Comparison of ENCODE assay signal across 19 cellular contexts in the genomic region with DNA sequence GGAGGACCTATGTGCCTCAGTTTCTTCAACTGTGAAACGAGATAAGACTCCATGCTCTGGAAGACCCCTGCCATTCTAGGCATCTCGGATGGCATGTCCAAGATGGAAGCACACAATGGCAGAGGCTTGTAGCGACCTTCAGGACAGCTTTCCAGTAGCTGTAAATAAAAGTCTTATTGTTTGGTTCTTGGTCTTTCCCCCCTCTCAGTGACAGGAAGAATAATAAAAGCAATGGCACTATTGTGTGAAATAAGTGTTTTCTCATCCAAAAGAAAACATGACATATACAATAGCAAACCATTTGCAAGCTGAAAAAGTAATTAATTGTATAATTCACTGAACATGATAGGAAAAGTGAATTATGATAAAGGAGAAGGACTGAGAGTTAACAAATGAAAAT. TPM values are rescaled to one million over a fixed set of nuclear protein-coding genes. Genes with fewer than 3 reads are reported as not detected.
DNase-seq lines count a peak whose midpoint lies in the region; ATAC-seq, FAIRE-seq and TF ChIP-seq lines count a peak whose summit lies in the region.
"Had no signal": no experiment of that assay in that cellular context is flagged by ENCODE, and none has a peak within 500 bp of the region (broad histone marks: within the 10 kb centered on the region; RNA-seq: fewer than 3 reads in every experiment).

No MANE protein-coding gene starts in this region.

- no peak for DNase-seq in activated naive CD4-positive, alpha-beta T cell treated with anti-CD3 and anti-CD28 coated beads, Interleukin-2, amount 10 ng/mL, durations not matched to agents 7 days and 5 days
- no peak for DNase-seq in activated naive CD4-positive, alpha-beta T cell (lab: John Stamatoyannopoulos, UW)
- DNase-seq in endothelial cell of umbilical vein (ENCODE audit: low read depth, low spot score) = peak; percentile 29
- DNase-seq in COLO668 (lab: John Stamatoyannopoulos, UW; ENCODE audit: unreplicated experiment) = no peak
- no peak for DNase-seq in erythroblast (lab: John Stamatoyannopoulos, UW)
- DNase-seq in H7 = no peak
- DNase-seq: activated CD4-positive, CD25-positive, alpha-beta regulatory T cell; activated CD8-positive, alpha-beta memory T cell treated with anti-CD3 and anti-CD28 coated beads, Interleukin-2, amount 50 U/mL, for 4 hours; Caco-2; MG63; NCI-H1694; NCI-H446 treated with DMSO at 0.1 percent for 48 hours; NK-92 treated with Interleukin-12 subunit alpha and Interleukin-12 subunit beta, amount 100 ng/mL, for 24 hours; stomach; upper lobe of left lung had no signal

- peaks cover 66% of the 10 kb centered on the region for H3K4me1 Mint-ChIP-seq in activated naive CD4-positive, alpha-beta T cell treated with anti-CD3 and anti-CD28 coated beads, Interleukin-2, amount 10 ng/mL, durations not matched to agents 7 days and 5 days

- H3K9me3 ChIP-seq in SU-DHL-6 (ENCODE audit: insufficient read depth, low read length) (no peaks in the 10 kb centered on the region), endothelial cell of umbilical vein (replicated peaks; ENCODE audit: control insufficient read depth, insufficient read depth, low read length) (no peaks in the 10 kb centered on the region)
- H3K9me3 ChIP-seq: Caco-2, MG63, stomach, upper lobe of left lung had no signal

- intact Hi-C loops in endothelial cell of umbilical vein (cut with micrococcal nuclease) = no loop called here

- peaks cover 11% of the 10 kb centered on the region for H3K27me3 Mint-ChIP-seq in activated naive CD4-positive, alpha-beta T cell treated with anti-CD3 and anti-CD28 coated beads, Interleukin-2, amount 10 ng/mL, durations not matched to agents 7 days and 5 days

- H3K4me3 Mint-ChIP-seq in activated naive CD4-positive, alpha-beta T cell treated with anti-CD3 and anti-CD28 coated beads, Interleukin-2, amount 10 ng/mL, durations not matched to agents 7 days and 5 days = peak overlapping the region; percentile 33

- TF ChIP-seq POLR2A in endothelial cell of umbilical vein (IDR thresholded peaks at IDR 0.05; ENCODE audit: low read depth, low read length) (no peak), erythroblast (IDR thresholded peaks at IDR 0.05; ENCODE audit: low read length) (no peak)

- no peak for FAIRE-seq in endothelial cell of umbilical vein (lab: Jason Lieb, UNC)

- H4K20me1 ChIP-seq in SU-DHL-6 (ENCODE audit: low read depth, low read length) = no peaks in the 10 kb centered on the region
- no peaks in the 10 kb centered on the region for H4K20me1 ChIP-seq in endothelial cell of umbilical vein (replicated peaks; ENCODE audit: control insufficient read depth, extremely low read depth, insufficient read depth, low read length)

- no peak for ATAC-seq in GM21576 (IDR thresholded peaks at IDR 0.05; ENCODE audit: unreplicated experiment)
- ATAC-seq: left lobe of liver, Right ventricle myocardium inferior had no signal

- POLR2A ChIA-PET in endothelial cell of umbilical vein (lab: Charles Lee) = no interaction called here

- H3K4me2 ChIP-seq in SU-DHL-6 (ENCODE audit: low read depth, low read length, poor library complexity, severe bottlenecking) (peak overlapping the region; percentile 99), endothelial cell of umbilical vein (ENCODE audit: insufficient read depth, low read length) (no peak overlapping the region)

- H3K27ac Mint-ChIP-seq in activated naive CD4-positive, alpha-beta T cell treated with anti-CD3 and anti-CD28 coated beads, Interleukin-2, amount 10 ng/mL, durations not matched to agents 7 days and 5 days = peak overlapping the region; percentile 99

- BruUV-seq in endothelial cell of umbilical vein (replicated peaks; lab: Mats Ljungman, UMichigan) = no TSS peak

- H3K36me3 ChIP-seq in SU-DHL-6 (ENCODE audit: low read length) (peaks cover 3% of the 10 kb centered on the region; the same call in 1 of the 2 replicates), endothelial cell of umbilical vein (ENCODE audit: control insufficient read depth in 2 of 2, extremely low read depth in 1 of 2, insufficient read depth in 2 of 2, low read length in 2 of 2) (no peaks in the 10 kb centered on the region), H7 (replicated peaks; ENCODE audit: control insufficient read depth, insufficient read depth, low read length) (no peaks in the 10 kb centered on the region)
- H3K36me3 ChIP-seq: MG63, stomach, upper lobe of left lung had no signal

- peaks cover 25% of the 10 kb centered on the region for H3F3A ChIP-seq in SU-DHL-6 (ENCODE audit: insufficient read depth)

- no peak overlapping the region for H3K9ac ChIP-seq in SU-DHL-6 (ENCODE audit: low read length)
- H3K9ac ChIP-seq in endothelial cell of umbilical vein (replicated peaks; ENCODE audit: extremely low read depth, insufficient read depth, low read length) = no peak overlapping the region

- TF ChIP-seq CTCF in SU-DHL-6 (IDR thresholded peaks at IDR 0.05; ENCODE audit: insufficient read depth, low read length, poor library complexity, severe bottlenecking) (no peak), endothelial cell of umbilical vein (IDR thresholded peaks at IDR 0.05; ENCODE audit: extremely low read depth in 1 of 2, insufficient read depth in 1 of 2, low read depth in 1 of 2, low read length in 2 of 2) (no peak)

- CTCF ChIA-PET in activated naive CD4-positive, alpha-beta T cell treated with anti-CD3 and anti-CD28 coated beads, Interleukin-2, amount 10 ng/mL, durations not matched to agents 7 days and 5 days (lab: Charles Lee) = interaction anchor here (0.7 to 1.4 kb wide), 4 partner anchors 34 to 368 kb away, joined by 3 to 4 read pairs (median 3); no protein-coding TSS in a partner anchor
- CTCF ChIA-PET in endothelial cell of umbilical vein (lab: Charles Lee) = interaction anchor here (1.3 to 1.6 kb wide), 2 partner anchors 196 to 354 kb away, joined by 3 to 4 read pairs; no protein-coding TSS in a partner anchor

- H3K27ac ChIP-seq in SU-DHL-6 (ENCODE audit: low read depth, low read length) = peak overlapping the region; percentile 94; the same call in 1 of the 2 replicates
- H3K27ac ChIP-seq in endothelial cell of umbilical vein (ENCODE audit: insufficient read depth, low read depth, low read length) = no peak overlapping the region
- H3K27ac ChIP-seq: stomach, upper lobe of left lung had no signal

- peaks cover 23% of the 10 kb centered on the region for H3K36me3 Mint-ChIP-seq in activated naive CD4-positive, alpha-beta T cell treated with anti-CD3 and anti-CD28 coated beads, Interleukin-2, amount 10 ng/mL, durations not matched to agents 7 days and 5 days

- H2AFZ ChIP-seq in SU-DHL-6 (ENCODE audit: low read depth, low read length, severe bottlenecking) (no peak overlapping the region), endothelial cell of umbilical vein (ENCODE audit: low read depth, low read length) (no peak overlapping the region)

- no peaks in the 10 kb centered on the region for H3K27me3 ChIP-seq in SU-DHL-6 (ENCODE audit: low read length)
- H3K27me3 ChIP-seq in endothelial cell of umbilical vein (ENCODE audit: control insufficient read depth in 2 of 2, insufficient read depth in 2 of 2, low read length in 2 of 2) = peaks cover 0 to 3% of the 10 kb centered on the region in 2 experiments
- H3K27me3 ChIP-seq in H7 (ENCODE audit: control insufficient read depth, insufficient read depth, low read length) = no peaks in the 10 kb centered on the region
- H3K27me3 ChIP-seq: MG63, stomach, upper lobe of left lung had no signal

- no peaks in the 10 kb centered on the region for H3K9me1 ChIP-seq in endothelial cell of umbilical vein (replicated peaks; ENCODE audit: control insufficient read depth, extremely low read depth, insufficient read depth, low read length)

- H3K4me3 ChIP-seq in SU-DHL-6 (ENCODE audit: insufficient read depth, low read length, poor library complexity, severe bottlenecking) = no peak overlapping the region
- no peak overlapping the region for H3K4me3 ChIP-seq in endothelial cell of umbilical vein (replicated peaks in 1 of 3; ENCODE audit: insufficient read depth in 1 of 3, low read depth in 1 of 3, low read length in 3 of 3)
- no peak overlapping the region for H3K4me3 ChIP-seq in H7 (ENCODE audit: insufficient read depth, low read depth, low read length)
- H3K4me3 ChIP-seq: MG63, stomach, upper lobe of left lung had no signal

- H3K9me2 ChIP-seq in SU-DHL-6 (replicated peaks; ENCODE audit: insufficient read depth, low read length) = no peaks in the 10 kb centered on the region

- H3K79me2 ChIP-seq in SU-DHL-6 (ENCODE audit: insufficient read depth, low read length) = peaks cover 17% of the 10 kb centered on the region; the same call in 1 of the 2 replicates
- H3K79me2 ChIP-seq in endothelial cell of umbilical vein (ENCODE audit: control insufficient read depth, insufficient read depth, low read length) = no peaks in the 10 kb centered on the region

- dilution Hi-C loops in endothelial cell of umbilical vein (cut with MboI; ENCODE audit: extremely low pct_ligation_motif_present, low sequenced_read_pairs) = no loop called here

- peaks cover 19% of the 10 kb centered on the region for H3K4me1 ChIP-seq in endothelial cell of umbilical vein (ENCODE audit: control insufficient read depth, extremely low read depth, insufficient read depth, low read length)
- H3K4me1 ChIP-seq: Caco-2 had no signal

- peaks cover 10% of the 10 kb centered on the region for H3K9me3 Mint-ChIP-seq in activated naive CD4-positive, alpha-beta T cell treated with anti-CD3 and anti-CD28 coated beads, Interleukin-2, amount 10 ng/mL, durations not matched to agents 7 days and 5 days

TF ChIP-seq in endothelial cell of umbilical vein, 7 proteins besides CTCF, POLR2A, EP300 and RAD21:
- TF ChIP-seq FOS (IDR thresholded peaks at IDR 0.05; ENCODE audit: borderline replicate concordance, insufficient read depth, low read length) (no peak), EZH2 (IDR thresholded peaks at IDR 0.05; ENCODE audit: borderline replicate concordance, low read depth, low read length, severe bottlenecking) (no peak), JUN (IDR thresholded peaks at IDR 0.05; ENCODE audit: borderline replicate concordance, insufficient read depth, insufficient read length, low read depth) (no peak), MYC (IDR thresholded peaks at IDR 0.05; ENCODE audit: low read depth, low read length) (no peak)
- TF ChIP-seq, protein P1, sequence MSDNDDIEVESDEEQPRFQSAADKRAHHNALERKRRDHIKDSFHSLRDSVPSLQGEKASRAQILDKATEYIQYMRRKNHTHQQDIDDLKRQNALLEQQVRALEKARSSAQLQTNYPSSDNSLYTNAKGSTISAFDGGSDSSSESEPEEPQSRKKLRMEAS (IDR thresholded peaks at IDR 0.05; ENCODE audit: insufficient read depth, insufficient read length) = no peak

RNA-seq across cellular contexts. Expression of a gene that starts 32.5 kb away (rescaled TPM):
- total RNA-seq in endothelial cell of umbilical vein = 30.3 and 32.2 TPM in 2 replicates
- polyA plus RNA-seq in endothelial cell of umbilical vein = 18.7 and 29.3 TPM in 2 replicates
- 22.8 TPM in 2 replicates for polyA plus RNA-seq in endothelial cell of umbilical vein (2011; cell fraction: cytosol; rRNA removed)
- polyA plus RNA-seq in endothelial cell of umbilical vein (2011; cell fraction: nucleus; rRNA removed) = 15.5 and 25.0 TPM in 2 replicates
- 30.0 and 40.9 TPM in 2 replicates for polyA plus RNA-seq in endothelial cell of umbilical vein (2012)
- polyA minus RNA-seq in endothelial cell of umbilical vein = 31.4 and 47.2 TPM in 2 replicates
- polyA minus RNA-seq in endothelial cell of umbilical vein (2011; cell fraction: cytosol; rRNA and poly(A)+ RNA removed) = 10.0 TPM
- 16.4 and 23.9 TPM in 2 replicates for polyA minus RNA-seq in endothelial cell of umbilical vein (2011; cell fraction: nucleus; rRNA and poly(A)+ RNA removed)
- 8.3 and 14.4 TPM in 2 replicates for total RNA-seq in H7 (2014; rRNA removed; shearing (Covaris generic))
